Comparison of ENCODE assay signal across 21 cellular contexts in genomic region chr1:153629343-153629665, GRCh38. TPM values are rescaled to one million over a fixed set of nuclear protein-coding genes. Genes with fewer than 3 reads are reported as not detected.
DNase-seq lines count a peak whose midpoint lies in the region; ATAC-seq, FAIRE-seq and TF ChIP-seq lines count a peak whose summit lies in the region.
"Had no signal": no experiment of that assay in that cellular context is flagged by ENCODE, and none has a peak within 500 bp of the region (broad histone marks: within the 10 kb centered on the region; RNA-seq: fewer than 3 reads in every experiment).

No MANE protein-coding gene starts in this region.

- no peak overlapping the region for H3K4me3 ChIP-seq in WERI-Rb-1 (ENCODE audit: low read depth, low read length)
- no peak overlapping the region for H3K4me3 ChIP-seq in H1 (ENCODE audit: extremely low read depth in 1 of 4, insufficient read depth in 2 of 4, low read depth in 3 of 4, low read length in 4 of 4)
- H3K4me3 ChIP-seq: SJCRH30, testis had no signal

- H3K4ac ChIP-seq in H1 (replicated peaks; ENCODE audit: insufficient read length, low read depth, low read length): no peak overlapping the region

- no peak for TF ChIP-seq EP300 in H1 (IDR thresholded peaks at IDR 0.05; ENCODE audit: borderline replicate concordance in 1 of 2, low read depth in 2 of 2, low read length in 2 of 2)

- no peaks in the 10 kb centered on the region for H3K79me1 ChIP-seq in H1 (ENCODE audit: low read depth, low read length)

- no peaks in the 10 kb centered on the region for H3K27me3 Mint-ChIP-seq in mesothelial cell of epicardium (ENCODE audit: low read depth)

- no peak for ATAC-seq in HG03025 (IDR thresholded peaks at IDR 0.05; ENCODE audit: low FRiP score, unreplicated experiment)
- ATAC-seq in GM19467 (IDR thresholded peaks at IDR 0.05; ENCODE audit: unreplicated experiment): no peak
- ATAC-seq: naive thymus-derived CD8-positive, alpha-beta T cell had no signal

- no peak for TF ChIP-seq RAD21 in H1 (IDR thresholded peaks at IDR 0.05 in 1 of 2, conservative IDR thresholded peaks at IDR 0.05 in 1 of 2; ENCODE audit: low read depth in 2 of 2, low read length in 2 of 2)

- H4K8ac ChIP-seq in H1 (ENCODE audit: extremely low read depth, insufficient read depth, low read length): no peak overlapping the region

- H2BK12ac ChIP-seq in H1 (ENCODE audit: low read depth, low read length): 0 out of 2 replicates have a peak overlapping the region, but pooled peaks have one; percentile 17

- no peak overlapping the region for H3K18ac ChIP-seq in H1 (ENCODE audit: extremely low read depth, low read length)

- H2BK15ac ChIP-seq in H1 (ENCODE audit: low read length): no peak overlapping the region

- CTCF ChIA-PET in H1 (lab: Charles Lee; ENCODE audit: partially characterized antibody): interaction anchor here (0.5 to 10.2 kb wide), 24 partner anchors 10 to 357 kb away, joined by 3 to 115 read pairs (median 6); partner anchors contain the start of genes S100A14, S100A16, S100A4 and S100A6

- H3K36me3 ChIP-seq in WERI-Rb-1: peaks cover 38% of the 10 kb centered on the region
- H3K36me3 ChIP-seq in H1 (ENCODE audit: control insufficient read depth in 2 of 4, insufficient read depth in 4 of 4, low read length in 3 of 4): peaks cover 0 to 4% (median 1%) of the 10 kb centered on the region in 4 experiments; a peak in 3 of 8 replicates

- peaks cover 37% of the 10 kb centered on the region for H3K4me1 Mint-ChIP-seq in mesothelial cell of epicardium

- WGBS in H1 (ENCODE audit: extremely low coverage in 1 of 2, insufficient coverage in 1 of 2, insufficient read length in 1 of 2, insufficient replicate concordance in 2 of 2, low coverage in 1 of 2, low lambda C conversion rate in 2 of 2, missing lambda C conversion rate in 1 of 2), 2 experiments: 79% methylated on average over 4 of the region's 5 CpGs; no CpG with 5 or more reads in 1 of the 2 experiments

- no peak overlapping the region for H3K4me3 Mint-ChIP-seq in mesothelial cell of epicardium
- H3K4me3 Mint-ChIP-seq: activated naive CD4-positive, alpha-beta T cell treated with anti-CD3 and anti-CD28 coated beads, Interleukin-2, amount 10 ng/mL, durations not matched to agents 7 days and 5 days; T-helper 2 cell treated with Interferon-gamma antibody and Interleukin-4, amounts not matched to agents 5 μg/mL and 100 μg/mL, for 36 hours had no signal

- no peaks in the 10 kb centered on the region for H4K20me1 ChIP-seq in H1 (replicated peaks in 1 of 2; ENCODE audit: control insufficient read depth in 1 of 2, insufficient read depth in 2 of 2, low read length in 2 of 2)

- H2BK5ac ChIP-seq in H1 (ENCODE audit: low read depth, low read length): no peak overlapping the region

- no peaks in the 10 kb centered on the region for H3K27me3 ChIP-seq in WERI-Rb-1 (ENCODE audit: insufficient read depth, low read depth, severe bottlenecking)
- no peaks in the 10 kb centered on the region for H3K27me3 ChIP-seq in H1 (replicated peaks in 1 of 4; ENCODE audit: control insufficient read depth in 3 of 4, extremely low read depth in 1 of 4, insufficient read depth in 3 of 4, low read length in 3 of 4)
- H3K27me3 ChIP-seq: BE2C, SJCRH30, testis had no signal

- peaks cover 0 to 16% (median 11%) of the 10 kb centered on the region in 4 experiments; a peak in 6 of 7 replicates for H3K4me1 ChIP-seq in H1 (replicated peaks in 1 of 4; ENCODE audit: control insufficient read depth in 3 of 4, insufficient read depth in 4 of 4, low read length in 3 of 4)

- H3K9me3 Mint-ChIP-seq in mesothelial cell of epicardium: no peaks in the 10 kb centered on the region
- H3K9me3 Mint-ChIP-seq: activated naive CD4-positive, alpha-beta T cell treated with anti-CD3 and anti-CD28 coated beads, Interleukin-2, amount 10 ng/mL, durations not matched to agents 7 days and 5 days; naive thymus-derived CD8-positive, alpha-beta T cell; T-helper 2 cell treated with Interferon-gamma antibody and Interleukin-4, amounts not matched to agents 5 μg/mL and 100 μg/mL, for 36 hours had no signal

- H2BK120ac ChIP-seq in H1 (replicated peaks; ENCODE audit: low read depth, low read length): no peak overlapping the region

- no peak for DNase-seq in WERI-Rb-1
- no peak for DNase-seq in H1 (ENCODE audit: low read depth in 1 of 2, low spot score in 2 of 2)
- DNase-seq in mesothelial cell of epicardium (ENCODE audit: low spot score in 2 of 2, unreplicated experiment in 2 of 2): no peak
- DNase-seq in substantia nigra (lab: John Stamatoyannopoulos, UW): no peak
- DNase-seq in amygdala (lab: John Stamatoyannopoulos, UW): no peak
- no peak for DNase-seq in LoVo (ENCODE audit: low spot score)
- DNase-seq: activated CD4-positive, alpha-beta T cell treated with anti-CD3 and anti-CD28 coated beads for 1 hour; activated naive CD4-positive, alpha-beta T cell treated with anti-CD3 and anti-CD28 coated beads, Interleukin-2, amount 10 ng/mL, durations not matched to agents 7 days and 5 days; BE2C; GDM1; naive thymus-derived CD8-positive, alpha-beta T cell; NCI-H1930; SJCRH30; testis had no signal

- H3K23ac ChIP-seq in H1 (ENCODE audit: insufficient read length): no peak overlapping the region

- peaks cover 3% of the 10 kb centered on the region for H3K36me3 Mint-ChIP-seq in mesothelial cell of epicardium

- no peak overlapping the region for H3K4me2 ChIP-seq in H1 (ENCODE audit: insufficient read depth in 1 of 2, low read depth in 2 of 2, low read length in 2 of 2)

- no peak overlapping the region for H4K91ac ChIP-seq in H1 (replicated peaks; ENCODE audit: insufficient read length, low read length)

- H3K9ac ChIP-seq in H1 (replicated peaks in 1 of 4; ENCODE audit: extremely low read depth in 1 of 4, low read depth in 3 of 4, low read length in 3 of 4): no peak overlapping the region

- peak overlapping the region; percentile 82 for H3K27ac Mint-ChIP-seq in mesothelial cell of epicardium
- H3K27ac Mint-ChIP-seq: activated naive CD4-positive, alpha-beta T cell treated with anti-CD3 and anti-CD28 coated beads, Interleukin-2, amount 10 ng/mL, durations not matched to agents 7 days and 5 days; T-helper 2 cell treated with Interferon-gamma antibody and Interleukin-4, amounts not matched to agents 5 μg/mL and 100 μg/mL, for 36 hours had no signal

- no peak overlapping the region for H2AK5ac ChIP-seq in H1 (ENCODE audit: low read depth, low read length)

- H2BK20ac ChIP-seq in H1 (ENCODE audit: low read length): no peak overlapping the region

- no peaks in the 10 kb centered on the region for H3K79me2 ChIP-seq in H1 (ENCODE audit: control insufficient read depth in 1 of 2, insufficient read depth in 2 of 2, low read length in 2 of 2)

- TF ChIP-seq CTCF in WERI-Rb-1 (IDR thresholded peaks at IDR 0.05; ENCODE audit: low read depth, low read length): no peak
- TF ChIP-seq CTCF in H1 (IDR thresholded peaks at IDR 0.05; ENCODE audit: control extremely low read depth in 1 of 3, insufficient read depth in 1 of 3, low read depth in 1 of 3, low read length in 3 of 3): no peak
- no peak for TF ChIP-seq CTCF in mesothelial cell of epicardium (IDR thresholded peaks at IDR 0.05; ENCODE audit: unreplicated experiment)

- no peak for TF ChIP-seq POLR2A in H1 (IDR thresholded peaks at IDR 0.05; ENCODE audit: control extremely low read depth in 1 of 2, low read depth in 2 of 2, low read length in 2 of 2)

- peak overlapping the region; percentile 79 for H3K27ac ChIP-seq in WERI-Rb-1
- H3K27ac ChIP-seq in H1 (ENCODE audit: low read depth, low read length): no peak overlapping the region
- H3K27ac ChIP-seq in substantia nigra (ENCODE audit: low read depth, low read length, poor library complexity, severe bottlenecking): peak overlapping the region; percentile 78
- H3K27ac ChIP-seq: SJCRH30, testis had no signal

- no peak overlapping the region for H3K14ac ChIP-seq in H1 (ENCODE audit: insufficient read length)

- H3K9me3 ChIP-seq in WERI-Rb-1 (ENCODE audit: severe bottlenecking): peaks cover 6% of the 10 kb centered on the region
- H3K9me3 ChIP-seq in H1 (ENCODE audit: insufficient read depth in 2 of 2, low read depth in 1 of 2, low read length in 1 of 2): no peaks in the 10 kb centered on the region
- H3K9me3 ChIP-seq: BE2C, SJCRH30, testis had no signal

- H3K23me2 ChIP-seq in H1 (ENCODE audit: low read depth, low read length): peaks cover 7% of the 10 kb centered on the region

- H4K5ac ChIP-seq in H1 (ENCODE audit: insufficient read length, low read depth, low read length): no peak overlapping the region

- no peak overlapping the region for H2AFZ ChIP-seq in H1 (ENCODE audit: low read length)

- H3K56ac ChIP-seq in H1 (replicated peaks; ENCODE audit: insufficient read length, low read depth, low read length): no peak overlapping the region

- POLR2A ChIA-PET in H1 (lab: Charles Lee; ENCODE audit: partially characterized antibody): interaction anchor here (0.6 to 15.6 kb wide), 8 partner anchors 10 to 361 kb away, joined by 3 to 261 read pairs (median 4); partner anchors contain the start of genes RPS27, S100A14, S100A16 and S100A6

- FAIRE-seq in H1 (lab: Jason Lieb, UNC): no peak
- FAIRE-seq: bronchial epithelial cell, GM12892 had no signal

RNA-seq across cellular contexts. Expression of gene S100A1, which starts 1.1 kb away (rescaled TPM):
- not detected in 2 replicates for total RNA-seq in H1 (2021; fragmentation: NEBNext Ultra II Directional; extraction: Animal tissue kit (Norgen Biotek cat#: 25700))
- 1.1 and 2.0 TPM in 2 replicates for polyA plus RNA-seq in H1 (2011; rRNA removed)
- polyA plus RNA-seq in H1 (2011; cell fraction: cytosol; rRNA removed): 2.4 TPM
- polyA plus RNA-seq in H1 (2011; cell fraction: nucleus; rRNA removed): 0.34 TPM
- polyA plus RNA-seq in H1 (2012, experiment 1 of 2): 1.5 to 3.8 TPM (median 2.2 TPM) in 4 replicates
- polyA plus RNA-seq in H1 (2012, experiment 2 of 2): 1.8 TPM
- polyA plus RNA-seq in H1 (2013, experiment 1 of 2): 0.36 TPM
- polyA plus RNA-seq in H1 (2013, experiment 2 of 2): 0.13 TPM
- polyA minus RNA-seq in H1 (2011; rRNA and poly(A)+ RNA removed): 0.41 and 0.47 TPM in 2 replicates
- polyA minus RNA-seq in H1 (2011; cell fraction: cytosol; rRNA and poly(A)+ RNA removed): not detected
- polyA minus RNA-seq in H1 (2011; cell fraction: nucleus; rRNA and poly(A)+ RNA removed): 0.40 TPM
- 0.58 to 0.59 TPM in 2 of 3 replicates, not detected in the other for total RNA-seq in mesothelial cell of epicardium
- total RNA-seq: bronchial epithelial cell; naive thymus-derived CD8-positive, alpha-beta T cell; NCI-H460 had no signal
- polyA plus RNA-seq: naive thymus-derived CD8-positive, alpha-beta T cell had no signal

RNA-seq across cellular contexts. Expression of gene S100A13, which starts 2.0 kb away (rescaled TPM):
- total RNA-seq in H1 (2021; fragmentation: NEBNext Ultra II Directional; extraction: Animal tissue kit (Norgen Biotek cat#: 25700)): 63.6 and 65.3 TPM in 2 replicates
- polyA plus RNA-seq in H1 (2011; rRNA removed): 79.0 and 127 TPM in 2 replicates
- polyA plus RNA-seq in H1 (2011; cell fraction: cytosol; rRNA removed): 122 TPM
- polyA plus RNA-seq in H1 (2011; cell fraction: nucleus; rRNA removed): 65.5 TPM
- polyA plus RNA-seq in H1 (2012, experiment 1 of 2): 102 to 124 TPM (median 115 TPM) in 4 replicates
- polyA plus RNA-seq in H1 (2012, experiment 2 of 2): 229 TPM
- 97.0 TPM for polyA plus RNA-seq in H1 (2013, experiment 1 of 2)
- polyA plus RNA-seq in H1 (2013, experiment 2 of 2): 96.5 TPM
- polyA minus RNA-seq in H1 (2011; rRNA and poly(A)+ RNA removed): 33.9 and 48.4 TPM in 2 replicates
- 12.7 TPM for polyA minus RNA-seq in H1 (2011; cell fraction: cytosol; rRNA and poly(A)+ RNA removed)
- polyA minus RNA-seq in H1 (2011; cell fraction: nucleus; rRNA and poly(A)+ RNA removed): 18.6 TPM
- total RNA-seq in mesothelial cell of epicardium: 46.6 to 58.5 TPM (median 54.5 TPM) in 3 replicates

RNA-seq across cellular contexts. Expression of gene CHTOP, which starts 4.6 kb away (rescaled TPM):
- total RNA-seq in H1 (2021; fragmentation: NEBNext Ultra II Directional; extraction: Animal tissue kit (Norgen Biotek cat#: 25700)): 103 and 104 TPM in 2 replicates
- polyA plus RNA-seq in H1 (2011; rRNA removed): 73.6 and 84.6 TPM in 2 replicates
- 111 TPM for polyA plus RNA-seq in H1 (2011; cell fraction: cytosol; rRNA removed)
- 53.8 TPM for polyA plus RNA-seq in H1 (2011; cell fraction: nucleus; rRNA removed)
- polyA plus RNA-seq in H1 (2012, experiment 1 of 2): 95.7 to 110 TPM (median 101 TPM) in 4 replicates
- 55.3 TPM for polyA plus RNA-seq in H1 (2012, experiment 2 of 2)
- 79.2 TPM for polyA plus RNA-seq in H1 (2013, experiment 1 of 2)
- polyA plus RNA-seq in H1 (2013, experiment 2 of 2): 79.7 TPM
- 47.3 and 49.3 TPM in 2 replicates for polyA minus RNA-seq in H1 (2011; rRNA and poly(A)+ RNA removed)
- polyA minus RNA-seq in H1 (2011; cell fraction: cytosol; rRNA and poly(A)+ RNA removed): 45.4 TPM
- 97.4 TPM for polyA minus RNA-seq in H1 (2011; cell fraction: nucleus; rRNA and poly(A)+ RNA removed)
- 108 to 114 TPM (median 111 TPM) in 3 replicates for total RNA-seq in mesothelial cell of epicardium

RNA-seq across cellular contexts. Expression of gene S100A14, which starts 13.2 kb away (rescaled TPM):
- 1.4 and 1.5 TPM in 2 replicates for total RNA-seq in H1 (2021; fragmentation: NEBNext Ultra II Directional; extraction: Animal tissue kit (Norgen Biotek cat#: 25700))
- 3.7 and 5.3 TPM in 2 replicates for polyA plus RNA-seq in H1 (2011; rRNA removed)
- 3.0 TPM for polyA plus RNA-seq in H1 (2011; cell fraction: cytosol; rRNA removed)
- 1.3 TPM for polyA plus RNA-seq in H1 (2011; cell fraction: nucleus; rRNA removed)
- polyA plus RNA-seq in H1 (2012, experiment 1 of 2): 1.7 to 4.9 TPM (median 3.7 TPM) in 4 replicates
- polyA plus RNA-seq in H1 (2012, experiment 2 of 2): 1.6 TPM
- 1.2 TPM for polyA plus RNA-seq in H1 (2013, experiment 1 of 2)
- polyA plus RNA-seq in H1 (2013, experiment 2 of 2): 1.6 TPM
- polyA minus RNA-seq in H1 (2011; rRNA and poly(A)+ RNA removed): 0.63 and 3.6 TPM in 2 replicates
- polyA minus RNA-seq in H1 (2011; cell fraction: cytosol; rRNA and poly(A)+ RNA removed): 2.6 TPM
- not detected for polyA minus RNA-seq in H1 (2011; cell fraction: nucleus; rRNA and poly(A)+ RNA removed)
- total RNA-seq in mesothelial cell of epicardium: 8.5 to 10.1 TPM (median 10.0 TPM) in 3 replicates
- total RNA-seq: H4; naive thymus-derived CD8-positive, alpha-beta T cell; NCI-H460; SJCRH30; testis had no signal
- polyA plus RNA-seq: naive thymus-derived CD8-positive, alpha-beta T cell had no signal

RNA-seq across cellular contexts. Expression of gene S100A16, which starts 16.4 kb away (rescaled TPM):
- total RNA-seq in H1 (2021; fragmentation: NEBNext Ultra II Directional; extraction: Animal tissue kit (Norgen Biotek cat#: 25700)): 14.7 and 14.9 TPM in 2 replicates
- polyA plus RNA-seq in H1 (2011; rRNA removed): 51.7 and 61.4 TPM in 2 replicates
- polyA plus RNA-seq in H1 (2011; cell fraction: cytosol; rRNA removed): 45.0 TPM
- 26.3 TPM for polyA plus RNA-seq in H1 (2011; cell fraction: nucleus; rRNA removed)
- polyA plus RNA-seq in H1 (2012, experiment 1 of 2): 14.2 to 25.5 TPM (median 21.1 TPM) in 4 replicates
- 26.5 TPM for polyA plus RNA-seq in H1 (2012, experiment 2 of 2)
- polyA plus RNA-seq in H1 (2013, experiment 1 of 2): 17.5 TPM
- polyA plus RNA-seq in H1 (2013, experiment 2 of 2): 17.9 TPM
- polyA minus RNA-seq in H1 (2011; rRNA and poly(A)+ RNA removed): 12.3 and 17.1 TPM in 2 replicates
- 11.1 TPM for polyA minus RNA-seq in H1 (2011; cell fraction: cytosol; rRNA and poly(A)+ RNA removed)
- polyA minus RNA-seq in H1 (2011; cell fraction: nucleus; rRNA and poly(A)+ RNA removed): 7.6 TPM
- 22.1 to 24.8 TPM (median 22.4 TPM) in 3 replicates for total RNA-seq in mesothelial cell of epicardium
- total RNA-seq: naive thymus-derived CD8-positive, alpha-beta T cell had no signal
- polyA plus RNA-seq: naive thymus-derived CD8-positive, alpha-beta T cell had no signal
